Comparison of ENCODE assay signal across 1 cellular context in the genomic region with DNA sequence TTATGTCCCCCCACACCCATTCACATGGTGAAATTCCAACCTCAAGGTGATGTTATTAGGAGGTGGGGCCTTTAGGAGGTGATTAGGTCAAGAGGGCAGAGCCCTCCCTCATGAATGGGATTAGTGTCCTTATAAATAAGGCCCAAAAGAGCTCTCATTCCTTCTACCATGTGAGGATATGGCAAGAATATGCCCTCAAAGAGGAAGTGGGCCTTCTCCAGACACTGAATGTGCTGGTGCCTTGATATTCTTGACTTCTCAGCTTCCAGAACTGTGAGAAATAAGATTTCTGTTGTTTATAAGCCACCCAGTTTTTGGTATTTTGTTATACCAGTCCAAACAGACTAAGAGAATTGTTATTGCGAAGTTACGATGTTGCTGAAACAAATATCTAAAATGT.
TF ChIP-seq lines count a peak whose summit lies in the region.

No MANE protein-coding gene starts in this region.

TF ChIP-seq in GM23338, 12 proteins besides CTCF, POLR2A, EP300 and RAD21 (continued from another document):
- TF ChIP-seq NANOG (IDR thresholded peaks at IDR 0.05; ENCODE audit: borderline replicate concordance) = no peak
- TF ChIP-seq ETS1 (IDR thresholded peaks at IDR 0.05) = no peak
- TF ChIP-seq ZNF331 (CRISPR knock-in tag; IDR thresholded peaks at IDR 0.05; ENCODE audit: low read depth) = no peak
